In genomic region chr10:12264204-12264908, GRCh38 we compare ENCODE assay signal across 8 cellular contexts.
A peak's percentile ranks its signal among the peaks of the same experiment; 100 is the strongest.
DNase-seq lines count a peak whose midpoint lies in the region; ATAC-seq and TF ChIP-seq lines count a peak whose summit lies in the region.

No MANE protein-coding gene starts in this region.

- no peak overlapping the region for H3K27ac ChIP-seq in right cardiac atrium (ENCODE audit: low read length)

- TF ChIP-seq CTCF in GM12873 (IDR thresholded peaks at IDR 0.05; ENCODE audit: insufficient read depth, low read depth, low read length, missing control alignments): peak; percentile 76

- peak; percentile 90 for DNase-seq in NCI-H1092 treated with DMSO at 0.1 percent for 48 hours (lab: John Stamatoyannopoulos, UW)
- peak; percentile 22 to 86 (median 57) for DNase-seq in T-helper 1 cell
- peak; percentile 56 for DNase-seq in amniotic stem cell (lab: John Stamatoyannopoulos, UW)
- peak; percentile 78 to 91 (median 91) for DNase-seq in right cardiac atrium
- DNase-seq in renal cortical epithelial cell (ENCODE audit: low read depth): peak; percentile 60
- no peak for DNase-seq in NCI-H524 treated with DMSO at 0.1 percent for 48 hours (lab: John Stamatoyannopoulos, UW)

- H3K4me1 ChIP-seq in right cardiac atrium (ENCODE audit: control insufficient read depth, insufficient read depth, low read length): no peaks in the 10 kb centered on the region

- 24% methylated on average over 30 of the region's 30 CpGs for WGBS in right cardiac atrium

- H3K4me3 ChIP-seq in right cardiac atrium (ENCODE audit: low read length): peak overlapping the region; percentile 5

- H3K9me3 ChIP-seq in right cardiac atrium (ENCODE audit: control insufficient read depth, low read length): no peaks in the 10 kb centered on the region

- ATAC-seq in HG02623 (IDR thresholded peaks at IDR 0.05; ENCODE audit: unreplicated experiment) (peak; percentile 84), right cardiac atrium (peak; percentile 86 to 87)

- H3K27me3 ChIP-seq in right cardiac atrium (ENCODE audit: control insufficient read depth, insufficient read depth): no peaks in the 10 kb centered on the region

- intact Hi-C loops in right cardiac atrium (cut with DNase I): loop anchor here in 3 of 4 donors (5.0 to 10.0 kb wide), 4 partner anchors 80 to 810 kb away; partner anchors contain the start of gene CAMK1D (in 1 of the 3)
